20 cellular contexts compared by ENCODE assay signal in genomic region chr1:151579436-151580225, GRCh38. TPM values are rescaled to one million over a fixed set of nuclear protein-coding genes. Genes with fewer than 3 reads are reported as not detected.
DNase-seq lines count a peak whose midpoint lies in the region; ATAC-seq, FAIRE-seq and TF ChIP-seq lines count a peak whose summit lies in the region.
"Had no signal": no experiment of that assay in that cellular context is flagged by ENCODE, and none has a peak within 500 bp of the region (broad histone marks: within the 10 kb centered on the region; RNA-seq: fewer than 3 reads in every experiment).

No MANE protein-coding gene starts in this region.

- H3K4me3 ChIP-seq in bronchial epithelial cell (ENCODE audit: low read depth, low read length) (no peak overlapping the region), aorta (ENCODE audit: low read length in 2 of 2) (no peak overlapping the region)
- H3K4me3 ChIP-seq: BLaER1 treated with 17β-estradiol and CSF1 and Interleukin-3, amounts not matched to agents 10 nM and 100 nM; hepatocyte; testis had no signal

- H3K9me3 ChIP-seq in aorta (ENCODE audit: control insufficient read depth, low read length): no peaks in the 10 kb centered on the region
- H3K9me3 ChIP-seq: BLaER1 treated with 17β-estradiol and CSF1 and Interleukin-3, amounts not matched to agents 10 nM and 100 nM; testis had no signal

- no peak for TF ChIP-seq CTCF in bronchial epithelial cell (IDR thresholded peaks at IDR 0.05; ENCODE audit: insufficient read depth, low read length, severe bottlenecking)

- no peaks in the 10 kb centered on the region for H3K4me1 ChIP-seq in aorta (ENCODE audit: control insufficient read depth in 1 of 2, insufficient read depth in 2 of 2, low read length in 2 of 2)

- H3K36me3 ChIP-seq in bronchial epithelial cell (ENCODE audit: control insufficient read depth, insufficient read depth, low read length): peaks cover 23% of the 10 kb centered on the region
- peaks cover 7 to 16% of the 10 kb centered on the region in 2 donors for H3K36me3 ChIP-seq in aorta (ENCODE audit: control insufficient read depth in 1 of 2, insufficient read depth in 2 of 2, low read length in 1 of 2)
- H3K36me3 ChIP-seq: BLaER1 treated with 17β-estradiol and CSF1 and Interleukin-3, amounts not matched to agents 10 nM and 100 nM had no signal

- FAIRE-seq in bronchial epithelial cell (lab: Jason Lieb, UNC): peak; percentile 95

- intact Hi-C loops in aorta (cut with DNase I): no loop called here

- DNase-seq in COLO829 (ENCODE audit: low spot score) (peak; percentile 76), LHCN-M2 (ENCODE audit: low read depth) (peak; percentile 72), bronchial epithelial cell (ENCODE audit: low read depth) (peak; percentile 84), kidney glomerular epithelial cell (lab: John Stamatoyannopoulos, UW) (peak; percentile 39), aorta (no peak), AML-193 (lab: John Stamatoyannopoulos, UW) (no peak)
- DNase-seq in stimulated activated naive CD4-positive, alpha-beta T cell (lab: John Stamatoyannopoulos, UW): no peak
- DNase-seq: activated CD8-positive, alpha-beta memory T cell treated with anti-CD3 and anti-CD28 coated beads, Interleukin-2, amount 50 U/mL, for 48 hours; activated naive CD4-positive, alpha-beta T cell treated with anti-CD3 and anti-CD28 coated beads, Interleukin-2, amount 10 ng/mL, durations not matched to agents 7 days and 5 days; central memory CD4-positive, alpha-beta T cell; NCI-H1417 treated with DMSO at 0.1 percent for 48 hours; NCI-H446 treated with DMSO at 0.1 percent for 48 hours; OCI-M1; stimulated activated CD4-positive, alpha-beta T cell treated with anti-CD3 and anti-CD28 coated beads, Interleukin-15, amount 100 ng/mL, for 24 hours; T-helper 1 cell; testis had no signal

- H3K27me3 ChIP-seq in bronchial epithelial cell (ENCODE audit: control insufficient read depth, insufficient read depth, low read length): no peaks in the 10 kb centered on the region
- no peaks in the 10 kb centered on the region for H3K27me3 ChIP-seq in aorta (ENCODE audit: control insufficient read depth in 1 of 2, insufficient read depth in 2 of 2, low read length in 1 of 2)
- H3K27me3 ChIP-seq: BLaER1 treated with 17β-estradiol and CSF1 and Interleukin-3, amounts not matched to agents 10 nM and 100 nM; hepatocyte; testis had no signal

- 77 to 82% methylated on average over 8 of the region's 8 CpGs for WGBS in aorta, 2 donors

- no peak overlapping the region for H3K27ac ChIP-seq in aorta (ENCODE audit: low read depth in 1 of 2, low read length in 2 of 2)
- H3K27ac ChIP-seq: BLaER1 treated with 17β-estradiol and CSF1 and Interleukin-3, amounts not matched to agents 10 nM and 100 nM; hepatocyte; testis had no signal

- ATAC-seq in HG03196 (IDR thresholded peaks at IDR 0.05; ENCODE audit: unreplicated experiment): no peak
- ATAC-seq in aorta (ENCODE audit: low FRiP score): no peak
- ATAC-seq: activated CD4-positive, CD25-positive, alpha-beta regulatory T cell treated with anti-CD3 and anti-CD28 coated beads, Interleukin-2, amount 50 U/mL, for 24 hours had no signal

RNA-seq across cellular contexts. Expression of gene SNX27, which starts 32.2 kb away (rescaled TPM):
- total RNA-seq in LHCN-M2 (2014; rRNA removed): 19.8 and 22.6 TPM in 2 replicates
- 8.3 TPM for polyA plus RNA-seq in LHCN-M2 (2012)
- 20.0 and 23.9 TPM in 2 replicates for total RNA-seq in bronchial epithelial cell
- total RNA-seq in aorta: 10 to 100 TPM; 34.7 to 48.0 TPM
- 1 to 10 TPM; 5.6 to 6.4 TPM for polyA plus RNA-seq in aorta

RNA-seq across cellular contexts. Expression of gene TUFT1, which starts 39.5 kb away (rescaled TPM):
- total RNA-seq in LHCN-M2 (2014; rRNA removed) (7.8 and 7.9 TPM in 2 replicates), bronchial epithelial cell (25.0 and 54.3 TPM in 2 replicates), aorta (10 to 100 TPM in 1 of 2 donors, 1 to 10 TPM in 1; 6.5 to 11.2 TPM)
- polyA plus RNA-seq in LHCN-M2 (2012): 17.2 TPM
- 1 to 10 TPM; 3.9 to 4.5 TPM for polyA plus RNA-seq in aorta

Comparison
In these comparisons a context has a peak if more than half of its experiments do, and no peak if none do; other contexts are left out.
1. DNase-seq: peak in COLO829 (single experiment), LHCN-M2 (single experiment), bronchial epithelial cell (single experiment) and kidney glomerular epithelial cell (single experiment); none in aorta (0 of 2), stimulated activated naive CD4-positive, alpha-beta T cell (0 of 6) and AML-193 (0 of 2).